In genomic region chr17:352421-353212, GRCh38 we compare ENCODE assay signal across 1 cellular context.
TF ChIP-seq lines count a peak whose summit lies in the region.

Gene RPH3AL, minus strand, starts transcription at chr17:352807. Its CDS starts 25,264 bp downstream, at chr17:327543.

TF ChIP-seq in A549, 52 proteins besides CTCF, POLR2A, EP300 and RAD21 (continued from another document):
- no peak for TF ChIP-seq REST (IDR thresholded peaks at IDR 0.05)
- TF ChIP-seq HMGXB4 (CRISPR knock-in tag; IDR thresholded peaks at IDR 0.05; ENCODE audit: borderline replicate concordance), result peak; percentile 92
- peak; percentile 33 for TF ChIP-seq ZFP36 (IDR thresholded peaks at IDR 0.05; ENCODE audit: borderline replicate concordance, partially characterized antibody)
- TF ChIP-seq HDAC2 (IDR thresholded peaks at IDR 0.05), result no peak
- TF ChIP-seq EHMT2 (IDR thresholded peaks at IDR 0.05; ENCODE audit: low read depth), result no peak
- TF ChIP-seq CBX8 (IDR thresholded peaks at IDR 0.05), result no peak
- TF ChIP-seq FOSL2 (IDR thresholded peaks at IDR 0.05), result peak; percentile 62
- peak; percentile 90 for TF ChIP-seq FOSL2 (CRISPR knock-in tag; IDR thresholded peaks at IDR 0.05)
- no peak for TF ChIP-seq NFE2L2 (conservative IDR thresholded peaks at IDR 0.05; ENCODE audit: low read length)
- peak; percentile 90 for TF ChIP-seq MAX (IDR thresholded peaks at IDR 0.05)
- peak; percentile 88 for TF ChIP-seq MYC (IDR thresholded peaks at IDR 0.05; ENCODE audit: borderline replicate concordance, low read length)
- peak; percentile 82 to 88 for TF ChIP-seq JUN (IDR thresholded peaks at IDR 0.05)
- TF ChIP-seq CBX2 (IDR thresholded peaks at IDR 0.05; ENCODE audit: borderline replicate concordance, low read depth), result no peak
- TF ChIP-seq PBX3 (IDR thresholded peaks at IDR 0.05), result no peak; the same call in none of the 2 replicates
- TF ChIP-seq POLR2AphosphoS2 (conservative IDR thresholded peaks at IDR 0.05; ENCODE audit: low read length), result no peak
- TF ChIP-seq KDM5A (IDR thresholded peaks at IDR 0.05), result no peak
- TF ChIP-seq ESRRA (IDR thresholded peaks at IDR 0.05; ENCODE audit: borderline replicate concordance, low read length), result no peak
- TF ChIP-seq ZSCAN20 (CRISPR knock-in tag; IDR thresholded peaks at IDR 0.05), result peak; percentile 21; the same call in 1 of the 2 replicates
- TF ChIP-seq ZNF302 (CRISPR knock-in tag; IDR thresholded peaks at IDR 0.05), result peak; percentile 88
- TF ChIP-seq NPAS2 (CRISPR knock-in tag; IDR thresholded peaks at IDR 0.05; ENCODE audit: borderline replicate concordance), result no peak
- peak; percentile 76 for TF ChIP-seq RFX5 (IDR thresholded peaks at IDR 0.05)
- peak; percentile 85 for TF ChIP-seq HOXB13 (CRISPR knock-in tag; IDR thresholded peaks at IDR 0.05; ENCODE audit: low read depth)
- peak; percentile 27; the same call in 1 of the 2 replicates for TF ChIP-seq PHF8 (IDR thresholded peaks at IDR 0.05; ENCODE audit: borderline replicate concordance, low read depth)
- peak in 1 of 2 experiments; percentile 15; a peak in 1 of 4 replicates for TF ChIP-seq CEBPB (IDR thresholded peaks at IDR 0.05)
- peak; percentile 89; the same call in 1 of the 2 replicates for TF ChIP-seq EHF (CRISPR knock-in tag; IDR thresholded peaks at IDR 0.05)
